In genomic region chr18:10559566-10560456, GRCh38 we compare ENCODE assay signal across 8 cellular contexts. TPM values are rescaled to one million over a fixed set of nuclear protein-coding genes. Genes with fewer than 3 reads are reported as not detected.
DNase-seq lines count a peak whose midpoint lies in the region; ATAC-seq and TF ChIP-seq lines count a peak whose summit lies in the region.

No MANE protein-coding gene starts in this region.

- peak overlapping the region; percentile 46 for H3K27ac ChIP-seq in RWPE1
- H3K27ac ChIP-seq in heart right ventricle: peak overlapping the region in 3 of 10 donors; percentile 31 to 57 (median 46)
- H3K27ac ChIP-seq in skeletal muscle tissue (ENCODE audit: low read depth, low read length): no peak overlapping the region
- no peak overlapping the region for H3K27ac ChIP-seq in colonic mucosa

- peak; percentile 44 for ATAC-seq in GM21723 (IDR thresholded peaks at IDR 0.05; ENCODE audit: unreplicated experiment)
- peak in 7 of 8 donors; percentile 22 to 38 (median 27) for ATAC-seq in heart right ventricle

- intact Hi-C loops in heart right ventricle (cut with DNase I) (loop anchor here in 8 of 10 donors (5.0 to 10.0 kb wide), 8 partner anchors 155 to 995 kb away; no protein-coding TSS in a partner anchor), colonic mucosa (cut with DNase I) (loop anchor here (5.0 kb wide), 1 partner anchor 592 kb away; no protein-coding TSS in a partner anchor)

- H3K36me3 ChIP-seq in heart right ventricle (peaks cover 0 to 42% (median under 1%) of the 10 kb centered on the region in 9 donors), skeletal muscle tissue (ENCODE audit: control insufficient read depth in 3 of 3, insufficient read depth in 3 of 3, low read length in 3 of 3) (peaks cover 8 to 18% (median 17%) of the 10 kb centered on the region in 3 donors), colonic mucosa (no peaks in the 10 kb centered on the region)

- H3K9ac ChIP-seq in skeletal muscle tissue (ENCODE audit: low read depth in 1 of 3, low read length in 3 of 3) (peak overlapping the region in 2 of 3 donors; percentile 55 to 74), colonic mucosa (ENCODE audit: low read depth in 2 of 2, low read length in 2 of 2) (no peak overlapping the region)

- POLR2A ChIA-PET in RWPE1 (lab: Yijun Ruan, JAX; ENCODE audit: low non-redundant PET): no interaction called here

- peaks cover 0 to 18% (median 12%) of the 10 kb centered on the region in 9 donors for H3K4me1 ChIP-seq in heart right ventricle
- H3K4me1 ChIP-seq in skeletal muscle tissue (ENCODE audit: control insufficient read depth in 3 of 3, insufficient read depth in 3 of 3, low read length in 3 of 3): peaks cover 11 to 16% (median 11%) of the 10 kb centered on the region in 3 donors
- H3K4me1 ChIP-seq in colonic mucosa: no peaks in the 10 kb centered on the region

- 36% methylated on average over 17 of the region's 17 CpGs for WGBS in heart right ventricle, 2 donors

- DNase-seq in EL (peak; percentile 16), RWPE1 (ENCODE audit: low spot score) (no peak), heart right ventricle (no peak), colonic mucosa (no peak)
- no peak for DNase-seq in central memory CD4-positive, alpha-beta T cell
- no peak for DNase-seq in stimulated activated CD4-positive, alpha-beta T cell treated with anti-CD3 and anti-CD28 coated beads, Interleukin-4, amount 100 ng/mL, for 4 hours

- CTCF ChIA-PET in RWPE1 (lab: Yijun Ruan, JAX): interaction anchor here (0.5 to 2.8 kb wide), 14 partner anchors 10 to 1009 kb away, joined by 3 to 16 read pairs (median 4); no protein-coding TSS in a partner anchor

- TF ChIP-seq CTCF in RWPE1 (conservative IDR thresholded peaks at IDR 0.05; ENCODE audit: low read depth) (no peak), heart right ventricle (IDR thresholded peaks at IDR 0.05) (no peak), colonic mucosa (IDR thresholded peaks at IDR 0.05) (no peak)

- H3K27me3 ChIP-seq in heart right ventricle: no peaks in the 10 kb centered on the region
- H3K27me3 ChIP-seq in skeletal muscle tissue (ENCODE audit: control insufficient read depth in 3 of 3, insufficient read depth in 3 of 3, low read length in 3 of 3): no peaks in the 10 kb centered on the region
- H3K27me3 ChIP-seq in colonic mucosa: no peaks in the 10 kb centered on the region

- H3K4me3 ChIP-seq in heart right ventricle (peak overlapping the region in 7 of 10 donors; percentile 13 to 45 (median 37)), skeletal muscle tissue (ENCODE audit: low read length in 3 of 3) (peak overlapping the region; percentile 28 to 65 (median 41)), colonic mucosa (no peak overlapping the region)

- H3K9me3 ChIP-seq in heart right ventricle (no peaks in the 10 kb centered on the region), skeletal muscle tissue (ENCODE audit: control insufficient read depth in 3 of 3, low read length in 3 of 3) (no peaks in the 10 kb centered on the region), colonic mucosa (no peaks in the 10 kb centered on the region)

RNA-seq across cellular contexts. Expression of gene NAPG, which starts 34.0 kb away (rescaled TPM):
- total RNA-seq in heart right ventricle: 10 to 100 TPM; 30.5 to 49.9 (median 37.6) TPM
- 10 to 100 TPM; 14.3 to 14.4 TPM for polyA plus RNA-seq in heart right ventricle
- 25.1 TPM for total RNA-seq in skeletal muscle tissue
- 10 to 100 TPM; 29.0 to 36.0 TPM for total RNA-seq in colonic mucosa

Comparison
In these comparisons a context has a peak if more than half of its experiments do, and no peak if none do; other contexts are left out.
1. H3K9ac ChIP-seq: peak in skeletal muscle tissue (2 of 3); none in colonic mucosa (0 of 2).